Comparison of ENCODE assay signal across 11 cellular contexts in the genomic region with DNA sequence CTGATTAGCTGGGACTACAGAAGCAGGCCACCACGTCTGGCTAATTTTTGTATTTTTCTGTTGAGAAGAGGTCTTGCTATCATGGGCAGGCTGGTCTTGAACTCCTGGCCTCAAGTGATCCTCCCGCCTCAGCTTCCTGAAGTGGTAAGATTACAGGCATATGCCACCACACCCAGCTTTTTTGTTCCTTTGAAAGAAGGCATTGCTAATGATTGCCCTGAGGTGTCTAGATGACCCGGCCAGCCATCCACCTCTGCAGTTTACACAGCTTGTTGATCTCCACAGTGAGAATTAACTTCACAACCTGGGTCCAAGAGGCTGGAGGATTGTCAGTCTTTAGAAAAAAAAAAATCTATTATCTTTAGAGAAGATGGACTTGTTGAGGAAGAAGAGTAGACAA. TPM values are rescaled to one million over a fixed set of nuclear protein-coding genes. Genes with fewer than 3 reads are reported as not detected.
A peak's percentile ranks its signal among the peaks of the same experiment; 100 is the strongest.
DNase-seq lines count a peak whose midpoint lies in the region; ATAC-seq, FAIRE-seq and TF ChIP-seq lines count a peak whose summit lies in the region.
"Had no signal": no experiment of that assay in that cellular context is flagged by ENCODE, and none has a peak within 500 bp of the region (broad histone marks: within the 10 kb centered on the region; RNA-seq: fewer than 3 reads in every experiment).

No MANE protein-coding gene starts in this region.

- H3K36me3 ChIP-seq in HCT116 (ENCODE audit: control insufficient read depth in 1 of 2, insufficient read depth in 2 of 2, low read length in 2 of 2) = peaks cover 0 to 10% of the 10 kb centered on the region in 2 experiments; a peak in 1 of 4 replicates
- H3K36me3 ChIP-seq: neutrophil had no signal

- H3K4me3 ChIP-seq in A549 (no peak overlapping the region), HCT116 (replicated peaks in 1 of 2; ENCODE audit: low read depth in 1 of 2, low read length in 2 of 2) (peak overlapping the region in 1 of 2 experiments; percentile 8; a peak in 1 of 4 replicates)

- POLR2A ChIA-PET in A549 (lab: Yijun Ruan, JAX) = interaction anchor here (0.6 to 2.4 kb wide), 3 partner anchors 17 to 27 kb away, joined by 3 to 13 read pairs (median 4); no protein-coding TSS in a partner anchor
- POLR2A ChIA-PET in HCT116 (lab: Charles Lee) = interaction anchor here (0.7 to 3.2 kb wide), 11 partner anchors 10 to 111 kb away, joined by 3 to 23 read pairs (median 11); a partner anchor contains a TSS

- BruUV-seq in HCT116 (replicated peaks; lab: Mats Ljungman, UMichigan) = no TSS peak

- TF ChIP-seq EP300 in A549 (IDR thresholded peaks at IDR 0.05) = no peak

- H3K4me2 ChIP-seq in A549 (peak overlapping the region; percentile 88), HCT116 (ENCODE audit: low read length) (peak overlapping the region; percentile 77)

- H3K36me3 Mint-ChIP-seq in brain = no peaks in the 10 kb centered on the region
- no peaks in the 10 kb centered on the region for H3K36me3 Mint-ChIP-seq in natural killer cell treated with Interleukin-12 subunit alpha and Interleukin-12 subunit beta and Interleukin-15 and Interleukin-18, amount 100 ng/mL, for 72 hours

- FAIRE-seq in A549 (lab: Jason Lieb, UNC) = no peak
- FAIRE-seq: D721Med had no signal

- H3K4me1 Mint-ChIP-seq in brain = peaks cover 55% of the 10 kb centered on the region
- peaks cover 49 to 52% of the 10 kb centered on the region in 2 donors for H3K4me1 Mint-ChIP-seq in natural killer cell treated with Interleukin-12 subunit alpha and Interleukin-12 subunit beta and Interleukin-15 and Interleukin-18, amount 100 ng/mL, for 72 hours (ENCODE audit: low read depth in 2 of 2)

- no peak for ATAC-seq in A549
- ATAC-seq in HCT116 = peak; percentile 13
- ATAC-seq in natural killer cell treated with Interleukin-12 subunit alpha and Interleukin-12 subunit beta and Interleukin-15 and Interleukin-18, amount 100 ng/mL, for 72 hours = no peak
- no peak for ATAC-seq in HG02884 (IDR thresholded peaks at IDR 0.05; ENCODE audit: unreplicated experiment)
- ATAC-seq in GM19463 (IDR thresholded peaks at IDR 0.05; ENCODE audit: unreplicated experiment) = no peak

- peak overlapping the region; percentile 86 to 92 for H3K27ac ChIP-seq in A549
- H3K27ac ChIP-seq in HCT116 (ENCODE audit: low read depth, low read length) = peak overlapping the region; percentile 72
- H3K27ac ChIP-seq: neutrophil had no signal

- no peaks in the 10 kb centered on the region for H3K9me2 ChIP-seq in HCT116 (ENCODE audit: insufficient read depth)

- no peak for TF ChIP-seq POLR2A in A549 (IDR thresholded peaks at IDR 0.05; ENCODE audit: low read length)
- no peak for TF ChIP-seq POLR2A in HCT116 (IDR thresholded peaks at IDR 0.05; ENCODE audit: borderline replicate concordance, extremely low read depth, insufficient read depth, insufficient read length)

- peaks cover 99% of the 10 kb centered on the region for H3K79me2 ChIP-seq in HCT116 (ENCODE audit: insufficient read depth, low read length)

- H3K4me1 ChIP-seq in A549 = peaks cover 97% of the 10 kb centered on the region
- H3K4me1 ChIP-seq in HCT116 (ENCODE audit: control insufficient read depth in 1 of 2, insufficient read depth in 2 of 2, low read length in 2 of 2) = peaks cover 89 to 100% of the 10 kb centered on the region in 2 experiments

- 19% methylated on average over 3 of the region's 3 CpGs for WGBS in A549 (ENCODE audit: missing lambda C conversion rate)

- no peak overlapping the region for H3K4me3 Mint-ChIP-seq in brain
- no peak overlapping the region for H3K4me3 Mint-ChIP-seq in natural killer cell treated with Interleukin-12 subunit alpha and Interleukin-12 subunit beta and Interleukin-15 and Interleukin-18, amount 100 ng/mL, for 72 hours
- H3K4me3 Mint-ChIP-seq: dendritic cell treated with granulocyte-macrophage colony-stimulating factor and Interleukin-4, amounts not matched to agents 40 ng/mL and 50 ng/mL, for 4 days had no signal

- no peaks in the 10 kb centered on the region for H3K9me3 Mint-ChIP-seq in brain
- peaks cover under 1% of the 10 kb centered on the region for H3K9me3 Mint-ChIP-seq in natural killer cell treated with Interleukin-12 subunit alpha and Interleukin-12 subunit beta and Interleukin-15 and Interleukin-18, amount 100 ng/mL, for 72 hours
- H3K9me3 Mint-ChIP-seq: dendritic cell treated with granulocyte-macrophage colony-stimulating factor and Interleukin-4, amounts not matched to agents 40 ng/mL and 50 ng/mL, for 4 days had no signal

- TF ChIP-seq CTCF in A549 (IDR thresholded peaks at IDR 0.05) = no peak
- no peak for TF ChIP-seq CTCF in HCT116 (IDR thresholded peaks at IDR 0.05 in 2 of 3, conservative IDR thresholded peaks at IDR 0.05 in 1 of 3; ENCODE audit: borderline replicate concordance in 1 of 3, insufficient read depth in 1 of 3, low read depth in 2 of 3, low read length in 2 of 3)
- no peak for TF ChIP-seq CTCF in brain (conservative IDR thresholded peaks at IDR 0.05)

- RAD21 ChIA-PET in HCT116 (lab: Charles Lee; ENCODE audit: low non-redundant PET in 1 of 2, low total read pairs in 2 of 2, uncharacterized antibody in 2 of 2, unreplicated experiment in 2 of 2) = interaction anchor here in 1 of 2 experiments (0.7 to 1.5 kb wide), 2 partner anchors 59 to 178 kb away, joined by 3 read pairs; a partner anchor contains a TSS

- DNase-seq in A549 (ENCODE audit: low read depth in 1 of 2, low spot score in 1 of 2) (peak in 1 of 2 experiments; percentile 69), HCT116 (ENCODE audit: low read depth, low spot score) (no peak), DMS153 treated with DMSO at 0.1 percent for 48 hours (lab: John Stamatoyannopoulos, UW; ENCODE audit: unreplicated experiment) (no peak), SIG-M5 (lab: John Stamatoyannopoulos, UW) (no peak)
- DNase-seq in natural killer cell treated with Interleukin-12 subunit alpha and Interleukin-12 subunit beta and Interleukin-15 and Interleukin-18, amount 100 ng/mL, for 72 hours (ENCODE audit: low spot score) = peak; percentile 29

- no peak overlapping the region for H2AFZ ChIP-seq in HCT116 (ENCODE audit: low read depth, low read length, poor library complexity, severe bottlenecking)

- TF ChIP-seq RAD21 in A549 (conservative IDR thresholded peaks at IDR 0.05 in 1 of 2, IDR thresholded peaks at IDR 0.05 in 1 of 2) (no peak), HCT116 (IDR thresholded peaks at IDR 0.05; ENCODE audit: low read depth) (no peak)

- H3K9me3 ChIP-seq in A549 (no peaks in the 10 kb centered on the region), HCT116 (ENCODE audit: control insufficient read depth in 1 of 2, insufficient read depth in 1 of 2, low read depth in 1 of 2, low read length in 2 of 2) (no peaks in the 10 kb centered on the region)
- H3K9me3 ChIP-seq: neutrophil had no signal

- no peaks in the 10 kb centered on the region for H3K27me3 Mint-ChIP-seq in brain
- no peaks in the 10 kb centered on the region for H3K27me3 Mint-ChIP-seq in natural killer cell treated with Interleukin-12 subunit alpha and Interleukin-12 subunit beta and Interleukin-15 and Interleukin-18, amount 100 ng/mL, for 72 hours

- H3K27me3 ChIP-seq in HCT116 (ENCODE audit: insufficient read depth, low read length) = no peaks in the 10 kb centered on the region

- peak overlapping the region in 3 of 5 experiments; percentile 85 to 96 (median 88) for H3K27ac Mint-ChIP-seq in brain
- peak overlapping the region; percentile 54 to 74 for H3K27ac Mint-ChIP-seq in natural killer cell treated with Interleukin-12 subunit alpha and Interleukin-12 subunit beta and Interleukin-15 and Interleukin-18, amount 100 ng/mL, for 72 hours
- H3K27ac Mint-ChIP-seq: dendritic cell treated with granulocyte-macrophage colony-stimulating factor and Interleukin-4, amounts not matched to agents 40 ng/mL and 50 ng/mL, for 4 days had no signal

- CTCF ChIA-PET in A549 (lab: Yijun Ruan, JAX) = interaction anchor here (1.1 to 15.8 kb wide), 11 partner anchors 7 to 180 kb away, joined by 3 to 142 read pairs (median 6); a partner anchor contains a TSS
- CTCF ChIA-PET in HCT116 (lab: Charles Lee) = interaction anchor here (0.9 to 2.3 kb wide), 3 partner anchors 116 to 180 kb away, joined by 3 to 7 read pairs (median 3); no protein-coding TSS in a partner anchor

- intact Hi-C loops in HCT116 (cut with micrococcal nuclease) = loop anchor here (1.0 kb wide), 1 partner anchor 51 kb away; no protein-coding TSS in a partner anchor

- peak overlapping the region; percentile 70 for H3K9ac ChIP-seq in HCT116 (ENCODE audit: low read length)

- no peaks in the 10 kb centered on the region for H4K20me1 ChIP-seq in HCT116 (ENCODE audit: insufficient read depth)

TF ChIP-seq in A549, 52 proteins besides CTCF, POLR2A, EP300 and RAD21 (continues in another document):
- TF ChIP-seq CBX8 (IDR thresholded peaks at IDR 0.05) (no peak), TFCP2L1 (CRISPR knock-in tag; IDR thresholded peaks at IDR 0.05) (no peak), HDAC2 (IDR thresholded peaks at IDR 0.05) (no peak), HOXB13 (CRISPR knock-in tag; IDR thresholded peaks at IDR 0.05; ENCODE audit: low read depth) (no peak)

TF ChIP-seq in HCT116, 20 proteins besides CTCF, POLR2A, EP300 and RAD21 (continues in another document):
- TF ChIP-seq POLR2AphosphoS5 (IDR thresholded peaks at IDR 0.05; ENCODE audit: low read depth, low read length) (no peak), EGR1 (IDR thresholded peaks at IDR 0.05; ENCODE audit: low read depth) (no peak), JUND (IDR thresholded peaks at IDR 0.05) (no peak), SIN3A (IDR thresholded peaks at IDR 0.05; ENCODE audit: low read depth) (no peak), ELF1 (IDR thresholded peaks at IDR 0.05; ENCODE audit: borderline replicate concordance, low read depth) (no peak), ZNF274 (IDR thresholded peaks at IDR 0.05; ENCODE audit: low read depth, low read length) (no peak), SRF (IDR thresholded peaks at IDR 0.05; ENCODE audit: low read depth) (no peak), FOSL1 (IDR thresholded peaks at IDR 0.05; ENCODE audit: low read depth) (no peak), TCF7L2 (IDR thresholded peaks at IDR 0.05; ENCODE audit: borderline replicate concordance, extremely low read depth, insufficient read depth, insufficient read length) (no peak), EZH2phosphoT487 (IDR thresholded peaks at IDR 0.05; ENCODE audit: borderline replicate concordance) (no peak), SP1 (IDR thresholded peaks at IDR 0.05; ENCODE audit: low read depth) (no peak), ZFX (IDR thresholded peaks at IDR 0.05) (no peak)

RNA-seq across cellular contexts. Expression of a gene that starts 58.7 kb away (rescaled TPM):
- polyA plus RNA-seq in A549 (2011; rRNA removed) = 77.2 and 101 TPM in 2 replicates
- 116 and 161 TPM in 2 replicates for polyA plus RNA-seq in A549 (2012; cell fraction: cytosol; rRNA removed)
- polyA plus RNA-seq in A549 (2012; cell fraction: nucleus; rRNA removed) = 256 and 267 TPM in 2 replicates
- 74.6 to 106 TPM (median 93.4 TPM) in 3 replicates for polyA plus RNA-seq in A549 (2017; fragmentation: RNase III; extraction: RNeasy Plus Mini Kit Qiagen cat#74134 plus additional on column Dnase treatment)
- polyA minus RNA-seq in A549 (2011; rRNA and poly(A)+ RNA removed) = 138 and 158 TPM in 2 replicates
- total RNA-seq in HCT116 (2021; ENCODE audit: unreplicated experiment) = 89.2 TPM
- 54.4 and 57.6 TPM in 2 replicates for polyA plus RNA-seq in HCT116 (2012)
- 7.8 TPM for polyA plus RNA-seq in brain (ENCODE audit: insufficient read depth, low read depth, low replicate concordance)
- total RNA-seq in natural killer cell treated with Interleukin-12 subunit alpha and Interleukin-12 subunit beta and Interleukin-15 and Interleukin-18, amount 100 ng/mL, for 72 hours = 10 to 100 TPM; 13.5 to 47.4 TPM
